In the genomic region with DNA sequence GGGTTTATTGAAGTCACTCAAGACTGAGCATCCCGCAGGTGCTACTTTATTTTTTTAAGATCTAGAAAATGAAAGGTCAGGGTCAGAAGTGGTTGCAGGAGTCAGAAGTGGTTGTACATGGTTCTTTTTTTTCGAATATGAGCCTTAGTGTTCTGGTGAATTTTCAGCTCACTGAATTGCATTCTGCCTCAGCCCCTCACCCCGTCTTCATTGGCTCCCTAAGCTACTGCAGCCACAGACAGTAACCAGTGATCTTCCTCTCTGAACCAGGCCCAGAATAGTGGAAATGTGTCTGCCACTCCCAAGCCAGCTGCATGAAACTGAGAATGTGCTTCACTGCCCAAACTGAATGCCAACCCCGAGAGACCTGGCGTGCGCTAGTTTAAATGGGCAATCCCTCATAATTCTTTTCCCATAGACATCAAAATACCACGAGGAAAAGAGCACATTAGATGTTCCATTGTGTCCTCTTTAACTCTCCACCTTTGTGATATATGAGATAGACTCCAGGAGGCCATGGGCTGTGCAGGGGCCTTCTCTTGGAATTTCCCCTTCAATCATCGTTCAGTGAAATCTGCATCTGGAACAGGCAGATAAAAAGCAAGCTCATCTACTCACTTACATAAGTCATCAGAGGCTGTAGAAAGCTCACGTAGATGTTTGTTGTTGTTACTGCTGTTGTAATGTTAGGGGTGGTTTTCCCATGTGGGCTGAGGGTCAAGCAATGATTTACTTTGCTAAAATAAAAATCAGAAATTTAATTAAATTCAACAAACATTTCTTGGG, we compare ENCODE assay signal across 20 cellular contexts.
DNase-seq lines count a peak whose midpoint lies in the region; ATAC-seq, FAIRE-seq and TF ChIP-seq lines count a peak whose summit lies in the region.
"Had no signal": no experiment of that assay in that cellular context is flagged by ENCODE, and none has a peak within 500 bp of the region (broad histone marks: within the 10 kb centered on the region; RNA-seq: fewer than 3 reads in every experiment).

No MANE protein-coding gene starts in this region.

- no peaks in the 10 kb centered on the region for H3K36me3 Mint-ChIP-seq in T-cell
- H3K36me3 Mint-ChIP-seq: CD4-positive, alpha-beta memory T cell had no signal

- H4K20me1 ChIP-seq in GM12878 (ENCODE audit: control insufficient read depth, insufficient read depth): no peaks in the 10 kb centered on the region
- no peaks in the 10 kb centered on the region for H4K20me1 ChIP-seq in osteoblast (ENCODE audit: insufficient read depth, low read length)

- SMC1A ChIA-PET in GM12878 (lab: Charles Lee; ENCODE audit: uncharacterized antibody, unreplicated experiment): no interaction called here

- no peaks in the 10 kb centered on the region for H3K27me3 ChIP-seq in GM12878 (replicated peaks in 1 of 2; ENCODE audit: control insufficient read depth in 2 of 2, insufficient read depth in 2 of 2, low read length in 1 of 2)
- H3K27me3 ChIP-seq in osteoblast (ENCODE audit: insufficient read depth, low read length): peaks cover 2% of the 10 kb centered on the region
- H3K27me3 ChIP-seq: dorsolateral prefrontal cortex, ovary, sigmoid colon had no signal

- TF ChIP-seq CTCF in GM12878 (IDR thresholded peaks at IDR 0.05 in 2 of 3, conservative IDR thresholded peaks at IDR 0.05 in 1 of 3; ENCODE audit: control insufficient read depth in 2 of 3, extremely low read depth in 1 of 3, insufficient read depth in 1 of 3, low read depth in 3 of 3, low read length in 3 of 3): no peak
- TF ChIP-seq CTCF in osteoblast (IDR thresholded peaks at IDR 0.05; ENCODE audit: extremely low read depth, low read depth, low read length): no peak

- intact Hi-C loops in GM12878 (cut with micrococcal nuclease; ENCODE audit: unreplicated experiment): no loop called here

- in situ Hi-C loops in GM12878 (cut with MboI): no loop called here

- H3K9me3 Mint-ChIP-seq in T-cell: peaks cover 4 to 9% (median 5%) of the 10 kb centered on the region in 3 donors

- H3K36me3 ChIP-seq in GM12878 (ENCODE audit: control insufficient read depth in 2 of 2, insufficient read depth in 2 of 2, low read length in 1 of 2) (no peaks in the 10 kb centered on the region), osteoblast (ENCODE audit: insufficient read depth, low read length) (no peaks in the 10 kb centered on the region)
- H3K36me3 ChIP-seq: ovary, sigmoid colon had no signal

- H3K4me3 ChIP-seq in GM12878 (no peak overlapping the region), osteoblast (ENCODE audit: insufficient read depth, low read length) (no peak overlapping the region)
- H3K4me3 ChIP-seq: dorsolateral prefrontal cortex, K562, ovary, PC-9, sigmoid colon had no signal

- ATAC-seq in GM12878: no peak
- no peak for ATAC-seq in GM21447 (IDR thresholded peaks at IDR 0.05; ENCODE audit: unreplicated experiment)
- no peak for ATAC-seq in T-cell (replicated peaks in 1 of 4)
- ATAC-seq: activated T-helper 17 cell treated with anti-CD3 and anti-CD28 coated beads, Interleukin-2, amount 50 U/mL, for 72 hours; esophagus mucosa; K562; stimulated activated naive CD8-positive, alpha-beta T cell treated with anti-CD3 and anti-CD28 coated beads, Interleukin-15, amount 100 ng/mL, for 72 hours had no signal

- H3K9me3 ChIP-seq in GM12878 (replicated peaks; ENCODE audit: control insufficient read depth, insufficient read depth, low read length) (no peaks in the 10 kb centered on the region), osteoblast (ENCODE audit: low read depth, low read length) (no peaks in the 10 kb centered on the region)
- H3K9me3 ChIP-seq: ovary, sigmoid colon had no signal

- H3K4me1 ChIP-seq in GM12878 (ENCODE audit: control insufficient read depth, insufficient read depth, low read length) (no peaks in the 10 kb centered on the region), osteoblast (ENCODE audit: insufficient read depth, low read length) (peaks cover 4% of the 10 kb centered on the region)
- H3K4me1 ChIP-seq: sigmoid colon had no signal

- POLR2A ChIA-PET in GM12878 (lab: Charles Lee) (no interaction called here), T-cell (lab: Charles Lee) (no interaction called here)

- CTCF ChIA-PET in GM12878 (lab: Yijun Ruan, JAX): interaction anchor here (0.6 kb wide), 1 partner anchor 14 kb away, joined by 3 read pairs; no protein-coding TSS in a partner anchor
- CTCF ChIA-PET in T-cell (lab: Charles Lee): no interaction called here

- H3K27me3 Mint-ChIP-seq in T-cell: no peaks in the 10 kb centered on the region
- H3K27me3 Mint-ChIP-seq: activated T-helper 17 cell treated with anti-CD3 and anti-CD28 coated beads, Interleukin-2, amount 50 U/mL, for 72 hours; CD4-positive, alpha-beta memory T cell; stimulated activated naive CD8-positive, alpha-beta T cell treated with anti-CD3 and anti-CD28 coated beads, Interleukin-15, amount 100 ng/mL, for 72 hours had no signal

- H3K79me2 ChIP-seq in GM12878 (ENCODE audit: control insufficient read depth, insufficient read depth, low read length) (no peaks in the 10 kb centered on the region), osteoblast (ENCODE audit: insufficient read depth, low read length) (no peaks in the 10 kb centered on the region)

- H3K4me1 Mint-ChIP-seq in T-cell: no peaks in the 10 kb centered on the region
- H3K4me1 Mint-ChIP-seq: activated T-helper 17 cell treated with anti-CD3 and anti-CD28 coated beads, Interleukin-2, amount 50 U/mL, for 72 hours; CD4-positive, alpha-beta memory T cell; stimulated activated naive CD8-positive, alpha-beta T cell treated with anti-CD3 and anti-CD28 coated beads, Interleukin-15, amount 100 ng/mL, for 72 hours had no signal

- DNase-seq in DMS153 treated with DMSO at 0.1 percent for 48 hours (lab: John Stamatoyannopoulos, UW; ENCODE audit: unreplicated experiment) (peak; percentile 22), NCI-H146 treated with DMSO at 0.1 percent for 48 hours (lab: John Stamatoyannopoulos, UW; ENCODE audit: unreplicated experiment) (peak; percentile 27), GM12878 (ENCODE audit: low read depth, low spot score) (no peak), osteoblast (ENCODE audit: insufficient read length, low spot score, missing footprints) (peak; percentile 48), kidney tubule cell (ENCODE audit: low spot score) (no peak), T-cell (no peak), GF-D8 (lab: John Stamatoyannopoulos, UW) (no peak)
- DNase-seq: CD4-positive, alpha-beta memory T cell; dorsolateral prefrontal cortex; EL; ovary; PC-9; sigmoid colon; stimulated activated naive CD8-positive, alpha-beta T cell treated with anti-CD3 and anti-CD28 coated beads, Interleukin-15, amount 100 ng/mL, for 72 hours had no signal

- RAD21 ChIA-PET in GM12878 (lab: Charles Lee; ENCODE audit: unreplicated experiment): no interaction called here

- H3K27ac Mint-ChIP-seq in T-cell: no peak overlapping the region
- H3K27ac Mint-ChIP-seq: activated T-helper 17 cell treated with anti-CD3 and anti-CD28 coated beads, Interleukin-2, amount 50 U/mL, for 72 hours; CD4-positive, alpha-beta memory T cell had no signal

- H2AFZ ChIP-seq in GM12878 (ENCODE audit: control insufficient read depth, low read depth, low read length): no peak overlapping the region
- H2AFZ ChIP-seq in osteoblast (ENCODE audit: low read length): no peak overlapping the region
- H2AFZ ChIP-seq: PC-9 had no signal

- no peak for FAIRE-seq in GM12878 (lab: Jason Lieb, UNC)
- FAIRE-seq: bronchial epithelial cell, H54, K562 had no signal

- no TSS peak for BruUV-seq in GM12878 (replicated peaks; lab: Mats Ljungman, UMichigan)

- H3K4me2 ChIP-seq in GM12878 (ENCODE audit: control insufficient read depth, insufficient read depth) (no peak overlapping the region), osteoblast (ENCODE audit: insufficient read depth, low read length) (no peak overlapping the region)
- H3K4me2 ChIP-seq: PC-9 had no signal

- no peak overlapping the region for H3K9ac ChIP-seq in GM12878 (ENCODE audit: control insufficient read depth, insufficient read depth, low read length)

- no peak overlapping the region for H3K4me3 Mint-ChIP-seq in T-cell
- H3K4me3 Mint-ChIP-seq: activated T-helper 17 cell treated with anti-CD3 and anti-CD28 coated beads, Interleukin-2, amount 50 U/mL, for 72 hours; CD4-positive, alpha-beta memory T cell; stimulated activated naive CD8-positive, alpha-beta T cell treated with anti-CD3 and anti-CD28 coated beads, Interleukin-15, amount 100 ng/mL, for 72 hours had no signal

- H3K27ac ChIP-seq in GM12878 (ENCODE audit: control insufficient read depth, insufficient read depth) (no peak overlapping the region), osteoblast (ENCODE audit: low read depth, low read length) (no peak overlapping the region)
- H3K27ac ChIP-seq: dorsolateral prefrontal cortex, ovary, PC-9, sigmoid colon had no signal

- WGBS in GM12878 (ENCODE audit: insufficient coverage, insufficient replicate concordance, low lambda C conversion rate, missing lambda C conversion rate): 16% methylated on average over 9 of the region's 9 CpGs

- no peak for TF ChIP-seq EP300 in GM12878 (IDR thresholded peaks at IDR 0.05; ENCODE audit: borderline replicate concordance in 1 of 2, control insufficient read depth in 1 of 2, low read depth in 2 of 2, low read length in 2 of 2)

- TF ChIP-seq RAD21 in GM12878 (IDR thresholded peaks at IDR 0.05; ENCODE audit: insufficient read depth, low read depth, low read length): no peak

- no peak for TF ChIP-seq POLR2A in GM12878 (IDR thresholded peaks at IDR 0.05; ENCODE audit: low read depth, low read length)

TF ChIP-seq in GM12878, 131 proteins besides CTCF, POLR2A, EP300 and RAD21:
- peak; percentile 77 for TF ChIP-seq NR2F1 (conservative IDR thresholded peaks at IDR 0.05)
- TF ChIP-seq DPF2 (IDR thresholded peaks at IDR 0.05): no peak
- no peak for TF ChIP-seq RBBP5 (conservative IDR thresholded peaks at IDR 0.05)
- no peak for TF ChIP-seq IKZF1 (conservative IDR thresholded peaks at IDR 0.05)
- TF ChIP-seq BACH1 (IDR thresholded peaks at IDR 0.05; ENCODE audit: borderline replicate concordance): no peak
- no peak for TF ChIP-seq HDAC6 (IDR thresholded peaks at IDR 0.05; ENCODE audit: unreplicated experiment)
- TF ChIP-seq LARP7 (IDR thresholded peaks at IDR 0.05): no peak

Comparison
In these comparisons a context has a peak if more than half of its experiments do, and no peak if none do; other contexts are left out.
1. DNase-seq: peak in DMS153 treated with DMSO at 0.1 percent for 48 hours (single experiment), NCI-H146 treated with DMSO at 0.1 percent for 48 hours (single experiment) and osteoblast (single experiment); none in GM12878 (single experiment), kidney tubule cell (single experiment), T-cell (0 of 34) and GF-D8 (single experiment).